8 cellular contexts compared by ENCODE assay signal in genomic region chr6:13767121-13767794, GRCh38. TPM values are rescaled to one million over a fixed set of nuclear protein-coding genes. Genes with fewer than 3 reads are reported as not detected.
DNase-seq lines count a peak whose midpoint lies in the region; ATAC-seq, FAIRE-seq and TF ChIP-seq lines count a peak whose summit lies in the region.

No MANE protein-coding gene starts in this region.

- peaks cover 2% of the 10 kb centered on the region for H3K36me3 Mint-ChIP-seq in activated CD4-positive, alpha-beta T cell treated with anti-CD3 and anti-CD28 coated beads, Interleukin-2, amount 10 ng/mL, durations not matched to agents 7 days and 5 days (ENCODE audit: low read depth)

- FAIRE-seq in endothelial cell of umbilical vein (lab: Jason Lieb, UNC) (peak; percentile 53), GM12892 (lab: Jason Lieb, UNC) (no peak)

- H3K27ac Mint-ChIP-seq in activated CD4-positive, alpha-beta T cell treated with anti-CD3 and anti-CD28 coated beads, Interleukin-2, amount 10 ng/mL, durations not matched to agents 7 days and 5 days = peak overlapping the region; percentile 43

- peak; percentile 26 for DNase-seq in GM12865 (ENCODE audit: low read depth)
- no peak for DNase-seq in activated CD4-positive, alpha-beta T cell treated with anti-CD3 and anti-CD28 coated beads, Interleukin-2, amount 10 ng/mL, durations not matched to agents 7 days and 5 days
- DNase-seq in endothelial cell of umbilical vein (ENCODE audit: low read depth, low spot score) = peak; percentile 26
- peak; percentile 74 to 75 for DNase-seq in suprapubic skin (ENCODE audit: low spot score in 2 of 2)
- no peak for DNase-seq in GM12892 (ENCODE audit: insufficient read length)
- no peak for DNase-seq in T1000 (lab: John Stamatoyannopoulos, UW)

- peak overlapping the region; percentile 23 for H3K4me2 ChIP-seq in endothelial cell of umbilical vein (ENCODE audit: insufficient read depth, low read length)

- TF ChIP-seq CTCF in GM12865 (IDR thresholded peaks at IDR 0.05; ENCODE audit: insufficient read depth, low read depth, low read length, missing control alignments) = no peak
- no peak for TF ChIP-seq CTCF in endothelial cell of umbilical vein (IDR thresholded peaks at IDR 0.05; ENCODE audit: extremely low read depth in 1 of 2, insufficient read depth in 1 of 2, low read depth in 1 of 2, low read length in 2 of 2)
- no peak for TF ChIP-seq CTCF in suprapubic skin (IDR thresholded peaks at IDR 0.05)

- H3K4me3 ChIP-seq in GM12865 (ENCODE audit: low read depth, low read length) = peak overlapping the region; percentile 8; the same call in 1 of the 2 replicates
- H3K4me3 ChIP-seq in endothelial cell of umbilical vein (replicated peaks in 1 of 3; ENCODE audit: insufficient read depth in 1 of 3, low read depth in 1 of 3, low read length in 3 of 3) = no peak overlapping the region
- no peak overlapping the region for H3K4me3 ChIP-seq in mucosa of stomach (ENCODE audit: low read length)
- H3K4me3 ChIP-seq in suprapubic skin = peak overlapping the region; percentile 32

- peaks cover 45% of the 10 kb centered on the region for H3K4me1 Mint-ChIP-seq in activated CD4-positive, alpha-beta T cell treated with anti-CD3 and anti-CD28 coated beads, Interleukin-2, amount 10 ng/mL, durations not matched to agents 7 days and 5 days

- no peaks in the 10 kb centered on the region for H3K9me3 Mint-ChIP-seq in activated CD4-positive, alpha-beta T cell treated with anti-CD3 and anti-CD28 coated beads, Interleukin-2, amount 10 ng/mL, durations not matched to agents 7 days and 5 days

- H3K9me1 ChIP-seq in endothelial cell of umbilical vein (replicated peaks; ENCODE audit: control insufficient read depth, extremely low read depth, insufficient read depth, low read length) = no peaks in the 10 kb centered on the region

- H2AFZ ChIP-seq in endothelial cell of umbilical vein (ENCODE audit: low read depth, low read length) = peak overlapping the region; percentile 43

- peak overlapping the region; percentile 37 for H3K4me3 Mint-ChIP-seq in activated CD4-positive, alpha-beta T cell treated with anti-CD3 and anti-CD28 coated beads, Interleukin-2, amount 10 ng/mL, durations not matched to agents 7 days and 5 days

- intact Hi-C loops in endothelial cell of umbilical vein (cut with micrococcal nuclease) = no loop called here

- H3K27me3 Mint-ChIP-seq in activated CD4-positive, alpha-beta T cell treated with anti-CD3 and anti-CD28 coated beads, Interleukin-2, amount 10 ng/mL, durations not matched to agents 7 days and 5 days = peaks cover 4% of the 10 kb centered on the region

- no TSS peak for BruUV-seq in endothelial cell of umbilical vein (replicated peaks; lab: Mats Ljungman, UMichigan)

- CTCF ChIA-PET in activated CD4-positive, alpha-beta T cell treated with anti-CD3 and anti-CD28 coated beads, Interleukin-2, amount 10 ng/mL, durations not matched to agents 7 days and 5 days (lab: Charles Lee) = interaction anchor here (1.6 kb wide), 1 partner anchor 27 kb away, joined by 4 read pairs; no protein-coding TSS in a partner anchor
- CTCF ChIA-PET in endothelial cell of umbilical vein (lab: Charles Lee) = interaction anchor here (1.2 kb wide), 1 partner anchor 141 kb away, joined by 3 read pairs; no protein-coding TSS in a partner anchor

- no peak overlapping the region for H3K9ac ChIP-seq in endothelial cell of umbilical vein (replicated peaks; ENCODE audit: extremely low read depth, insufficient read depth, low read length)
- peak overlapping the region; percentile 34 for H3K9ac ChIP-seq in mucosa of stomach (ENCODE audit: low read length)

- H3K27me3 ChIP-seq in endothelial cell of umbilical vein (ENCODE audit: control insufficient read depth in 2 of 2, insufficient read depth in 2 of 2, low read length in 2 of 2) (no peaks in the 10 kb centered on the region), mucosa of stomach (ENCODE audit: control insufficient read depth, insufficient read depth, low read length) (no peaks in the 10 kb centered on the region), suprapubic skin (no peaks in the 10 kb centered on the region)

- TF ChIP-seq POLR2A in endothelial cell of umbilical vein (IDR thresholded peaks at IDR 0.05; ENCODE audit: low read depth, low read length) (no peak), suprapubic skin (IDR thresholded peaks at IDR 0.05) (no peak), GM12892 (IDR thresholded peaks at IDR 0.05; ENCODE audit: low read depth, low read length) (no peak)

- no peaks in the 10 kb centered on the region for H4K20me1 ChIP-seq in endothelial cell of umbilical vein (replicated peaks; ENCODE audit: control insufficient read depth, extremely low read depth, insufficient read depth, low read length)

- ATAC-seq in HG03457 (IDR thresholded peaks at IDR 0.05; ENCODE audit: unreplicated experiment) = no peak

- dilution Hi-C loops in endothelial cell of umbilical vein (cut with MboI; ENCODE audit: extremely low pct_ligation_motif_present, low sequenced_read_pairs) = no loop called here

- H3K27ac ChIP-seq in endothelial cell of umbilical vein (ENCODE audit: insufficient read depth, low read depth, low read length) = no peak overlapping the region
- H3K27ac ChIP-seq in suprapubic skin = peak overlapping the region; percentile 50

- no peaks in the 10 kb centered on the region for H3K9me3 ChIP-seq in endothelial cell of umbilical vein (replicated peaks; ENCODE audit: control insufficient read depth, insufficient read depth, low read length)
- H3K9me3 ChIP-seq in mucosa of stomach (ENCODE audit: control insufficient read depth, low read length) = peaks cover 3% of the 10 kb centered on the region
- no peaks in the 10 kb centered on the region for H3K9me3 ChIP-seq in suprapubic skin

- POLR2A ChIA-PET in activated CD4-positive, alpha-beta T cell treated with anti-CD3 and anti-CD28 coated beads, Interleukin-2, amount 10 ng/mL, durations not matched to agents 7 days and 5 days (lab: Charles Lee) = no interaction called here
- POLR2A ChIA-PET in endothelial cell of umbilical vein (lab: Charles Lee) = no interaction called here

- 44% methylated on average over 19 of the region's 19 CpGs for WGBS in suprapubic skin

- H3K4me1 ChIP-seq in endothelial cell of umbilical vein (ENCODE audit: control insufficient read depth, extremely low read depth, insufficient read depth, low read length) = no peaks in the 10 kb centered on the region
- peaks cover 6% of the 10 kb centered on the region for H3K4me1 ChIP-seq in mucosa of stomach (ENCODE audit: control insufficient read depth, insufficient read depth, low read length)
- peaks cover 36% of the 10 kb centered on the region for H3K4me1 ChIP-seq in suprapubic skin

- H3K36me3 ChIP-seq in endothelial cell of umbilical vein (ENCODE audit: control insufficient read depth in 2 of 2, extremely low read depth in 1 of 2, insufficient read depth in 2 of 2, low read length in 2 of 2) (no peaks in the 10 kb centered on the region), mucosa of stomach (ENCODE audit: control insufficient read depth, insufficient read depth, low read length) (no peaks in the 10 kb centered on the region), suprapubic skin (no peaks in the 10 kb centered on the region)

- no peak for TF ChIP-seq EP300 in suprapubic skin (IDR thresholded peaks at IDR 0.05)

- H3K79me2 ChIP-seq in endothelial cell of umbilical vein (ENCODE audit: control insufficient read depth, insufficient read depth, low read length) = no peaks in the 10 kb centered on the region

TF ChIP-seq in endothelial cell of umbilical vein, 7 proteins besides CTCF, POLR2A, EP300 and RAD21:
- no peak for TF ChIP-seq JUN (IDR thresholded peaks at IDR 0.05; ENCODE audit: borderline replicate concordance, insufficient read depth, insufficient read length, low read depth)
- TF ChIP-seq EZH2 (IDR thresholded peaks at IDR 0.05; ENCODE audit: borderline replicate concordance, low read depth, low read length, severe bottlenecking) = no peak
- TF ChIP-seq GATA2 (IDR thresholded peaks at IDR 0.05; ENCODE audit: insufficient read depth, insufficient read length, low read depth, low read length) = no peak
- TF ChIP-seq POLR2AphosphoS5 (IDR thresholded peaks at IDR 0.05; ENCODE audit: insufficient read depth, low read depth, low read length) = no peak
- no peak for TF ChIP-seq MYC (IDR thresholded peaks at IDR 0.05; ENCODE audit: low read depth, low read length)
- no peak for TF ChIP-seq MAX (IDR thresholded peaks at IDR 0.05; ENCODE audit: insufficient read depth, insufficient read length)
- no peak for TF ChIP-seq FOS (IDR thresholded peaks at IDR 0.05; ENCODE audit: borderline replicate concordance, insufficient read depth, low read length)

RNA-seq across cellular contexts. Expression of gene MCUR1, which starts 47.1 kb away (rescaled TPM):
- total RNA-seq in activated CD4-positive, alpha-beta T cell treated with anti-CD3 and anti-CD28 coated beads, Interleukin-2, amount 10 ng/mL, durations not matched to agents 7 days and 5 days = 10 to 100 TPM; 23.5 to 32.7 TPM
- 18.5 and 21.2 TPM in 2 replicates for total RNA-seq in endothelial cell of umbilical vein
- polyA plus RNA-seq in endothelial cell of umbilical vein = 5.0 and 6.2 TPM in 2 replicates
- polyA plus RNA-seq in endothelial cell of umbilical vein (2011; cell fraction: cytosol; rRNA removed) = 6.0 and 6.3 TPM in 2 replicates
- 3.2 and 3.9 TPM in 2 replicates for polyA plus RNA-seq in endothelial cell of umbilical vein (2011; cell fraction: nucleus; rRNA removed)
- 8.4 and 8.7 TPM in 2 replicates for polyA plus RNA-seq in endothelial cell of umbilical vein (2012)
- polyA minus RNA-seq in endothelial cell of umbilical vein = 5.0 and 8.0 TPM in 2 replicates
- 12.0 TPM for polyA minus RNA-seq in endothelial cell of umbilical vein (2011; cell fraction: cytosol; rRNA and poly(A)+ RNA removed)
- 4.2 and 6.0 TPM in 2 replicates for polyA minus RNA-seq in endothelial cell of umbilical vein (2011; cell fraction: nucleus; rRNA and poly(A)+ RNA removed)
- 10 to 100 TPM; 20.8 to 30.7 (median 27.8) TPM for total RNA-seq in suprapubic skin
- polyA plus RNA-seq in GM12892 (2012; ENCODE audit: missing spikeins) = 12.0 TPM

RNA-seq across cellular contexts. Expression of gene RANBP9, which starts 55.6 kb away (rescaled TPM):
- 10 to 100 TPM; 51.1 to 56.1 TPM for total RNA-seq in activated CD4-positive, alpha-beta T cell treated with anti-CD3 and anti-CD28 coated beads, Interleukin-2, amount 10 ng/mL, durations not matched to agents 7 days and 5 days
- total RNA-seq in endothelial cell of umbilical vein (40.2 and 44.4 TPM in 2 replicates), suprapubic skin (10 to 100 TPM; 35.8 to 64.7 (median 50.4) TPM)
- 12.8 and 15.1 TPM in 2 replicates for polyA plus RNA-seq in endothelial cell of umbilical vein
- 26.1 and 32.3 TPM in 2 replicates for polyA plus RNA-seq in endothelial cell of umbilical vein (2011; cell fraction: cytosol; rRNA removed)
- 42.9 and 45.3 TPM in 2 replicates for polyA plus RNA-seq in endothelial cell of umbilical vein (2011; cell fraction: nucleus; rRNA removed)
- polyA plus RNA-seq in endothelial cell of umbilical vein (2012) = 26.9 and 36.7 TPM in 2 replicates
- 22.4 and 26.9 TPM in 2 replicates for polyA minus RNA-seq in endothelial cell of umbilical vein
- 19.4 TPM for polyA minus RNA-seq in endothelial cell of umbilical vein (2011; cell fraction: cytosol; rRNA and poly(A)+ RNA removed)
- polyA minus RNA-seq in endothelial cell of umbilical vein (2011; cell fraction: nucleus; rRNA and poly(A)+ RNA removed) = 23.3 and 26.1 TPM in 2 replicates
- 23.9 TPM for polyA plus RNA-seq in GM12892 (2012; ENCODE audit: missing spikeins)

Comparison
In these comparisons a context has a peak if more than half of its experiments do, and no peak if none do; other contexts are left out.
1. DNase-seq: peak in GM12865 (single experiment), endothelial cell of umbilical vein (single experiment) and suprapubic skin (2 of 2); none in activated CD4-positive, alpha-beta T cell treated with anti-CD3 and anti-CD28 coated beads, Interleukin-2, amount 10 ng/mL, durations not matched to agents 7 days and 5 days (single experiment), GM12892 (single experiment) and T1000 (single experiment).
2. H3K4me3 ChIP-seq: peak in GM12865 (single experiment) and suprapubic skin (single experiment); none in endothelial cell of umbilical vein (0 of 3) and mucosa of stomach (single experiment).